1 cellular context compared by ENCODE assay signal in the genomic region with DNA sequence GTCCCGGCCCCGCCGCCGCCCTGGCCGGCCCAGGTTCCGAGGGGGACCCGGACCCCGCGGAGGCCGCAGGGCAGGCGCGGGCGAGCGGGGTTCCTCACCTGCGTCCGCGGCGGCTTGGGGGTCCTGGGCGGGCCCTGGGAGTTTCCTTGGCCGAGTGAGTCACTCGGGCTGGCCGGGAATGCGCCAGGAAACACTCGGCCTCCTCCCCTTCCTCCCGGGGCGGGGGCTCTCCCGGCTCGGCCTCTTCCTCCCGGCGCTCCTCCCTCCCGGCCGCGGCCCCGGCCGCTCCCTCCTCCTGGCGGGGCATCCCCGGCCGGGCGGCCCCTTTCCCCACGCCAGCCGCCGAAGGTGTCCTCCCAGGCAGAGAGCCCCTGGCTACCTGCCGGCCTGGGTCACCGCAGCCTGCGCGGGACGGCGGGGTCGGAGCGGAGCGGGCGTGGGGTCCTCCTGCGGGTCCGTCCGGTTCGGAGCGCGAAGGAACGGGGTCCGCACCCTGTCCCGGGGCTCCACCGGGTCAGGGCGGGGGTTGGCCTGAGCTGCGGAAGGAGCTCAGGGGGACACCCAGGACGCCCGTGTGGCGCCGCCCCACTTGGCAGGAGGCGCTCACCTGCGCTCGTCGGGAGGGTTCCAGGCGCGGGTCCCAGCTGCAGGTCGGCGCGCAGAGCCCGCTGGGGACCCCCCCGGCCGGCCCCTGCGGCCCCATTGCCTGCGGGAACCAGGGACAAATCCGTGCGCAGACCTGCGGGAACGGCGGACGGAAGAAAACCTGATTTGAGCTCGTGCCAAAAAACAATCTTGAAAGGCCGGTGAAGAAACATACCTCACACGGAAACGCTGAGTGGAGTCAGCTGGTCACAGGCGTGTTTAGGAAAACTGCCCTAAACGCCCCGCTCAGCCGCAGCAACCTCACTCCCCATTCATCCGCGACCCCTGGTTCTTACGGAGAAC.
TF ChIP-seq lines count a peak whose summit lies in the region.

A gene (minus strand): TSS at position 180 of the 948 bp plus-strand sequence. CDS start 33,083 bp downstream, outside the sequence.

TF ChIP-seq in HEK293, 187 proteins besides CTCF, POLR2A, EP300 and RAD21 (continued from another document):
- TF ChIP-seq, protein P1, sequence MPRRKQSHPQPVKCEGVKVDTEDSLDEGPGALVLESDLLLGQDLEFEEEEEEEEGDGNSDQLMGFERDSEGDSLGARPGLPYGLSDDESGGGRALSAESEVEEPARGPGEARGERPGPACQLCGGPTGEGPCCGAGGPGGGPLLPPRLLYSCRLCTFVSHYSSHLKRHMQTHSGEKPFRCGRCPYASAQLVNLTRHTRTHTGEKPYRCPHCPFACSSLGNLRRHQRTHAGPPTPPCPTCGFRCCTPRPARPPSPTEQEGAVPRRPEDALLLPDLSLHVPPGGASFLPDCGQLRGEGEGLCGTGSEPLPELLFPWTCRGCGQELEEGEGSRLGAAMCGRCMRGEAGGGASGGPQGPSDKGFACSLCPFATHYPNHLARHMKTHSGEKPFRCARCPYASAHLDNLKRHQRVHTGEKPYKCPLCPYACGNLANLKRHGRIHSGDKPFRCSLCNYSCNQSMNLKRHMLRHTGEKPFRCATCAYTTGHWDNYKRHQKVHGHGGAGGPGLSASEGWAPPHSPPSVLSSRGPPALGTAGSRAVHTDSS (tag by site-specific recombination; IDR thresholded peaks at IDR 0.05) = peak; percentile 71
- TF ChIP-seq GLI2 (tag by site-specific recombination; IDR thresholded peaks at IDR 0.05; ENCODE audit: borderline replicate concordance, low read depth) = no peak
- TF ChIP-seq ZNF169 (tag by site-specific recombination; IDR thresholded peaks at IDR 0.05) = no peak
- peak; percentile 10; the same call in 1 of the 2 replicates for TF ChIP-seq WT1 (tag by site-specific recombination; IDR thresholded peaks at IDR 0.05)
- no peak for TF ChIP-seq ZNF140 (tag by site-specific recombination; IDR thresholded peaks at IDR 0.05)
- TF ChIP-seq, protein P2, sequence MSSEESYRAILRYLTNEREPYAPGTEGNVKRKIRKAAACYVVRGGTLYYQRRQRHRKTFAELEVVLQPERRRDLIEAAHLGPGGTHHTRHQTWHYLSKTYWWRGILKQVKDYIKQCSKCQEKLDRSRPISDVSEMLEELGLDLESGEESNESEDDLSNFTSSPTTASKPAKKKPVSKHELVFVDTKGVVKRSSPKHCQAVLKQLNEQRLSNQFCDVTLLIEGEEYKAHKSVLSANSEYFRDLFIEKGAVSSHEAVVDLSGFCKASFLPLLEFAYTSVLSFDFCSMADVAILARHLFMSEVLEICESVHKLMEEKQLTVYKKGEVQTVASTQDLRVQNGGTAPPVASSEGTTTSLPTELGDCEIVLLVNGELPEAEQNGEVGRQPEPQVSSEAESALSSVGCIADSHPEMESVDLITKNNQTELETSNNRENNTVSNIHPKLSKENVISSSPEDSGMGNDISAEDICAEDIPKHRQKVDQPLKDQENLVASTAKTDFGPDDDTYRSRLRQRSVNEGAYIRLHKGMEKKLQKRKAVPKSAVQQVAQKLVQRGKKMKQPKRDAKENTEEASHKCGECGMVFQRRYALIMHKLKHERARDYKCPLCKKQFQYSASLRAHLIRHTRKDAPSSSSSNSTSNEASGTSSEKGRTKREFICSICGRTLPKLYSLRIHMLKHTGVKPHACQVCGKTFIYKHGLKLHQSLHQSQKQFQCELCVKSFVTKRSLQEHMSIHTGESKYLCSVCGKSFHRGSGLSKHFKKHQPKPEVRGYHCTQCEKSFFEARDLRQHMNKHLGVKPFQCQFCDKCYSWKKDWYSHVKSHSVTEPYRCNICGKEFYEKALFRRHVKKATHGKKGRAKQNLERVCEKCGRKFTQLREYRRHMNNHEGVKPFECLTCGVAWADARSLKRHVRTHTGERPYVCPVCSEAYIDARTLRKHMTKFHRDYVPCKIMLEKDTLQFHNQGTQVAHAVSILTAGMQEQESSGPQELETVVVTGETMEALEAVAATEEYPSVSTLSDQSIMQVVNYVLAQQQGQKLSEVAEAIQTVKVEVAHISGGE (tag by site-specific recombination; conservative IDR thresholded peaks at IDR 0.05; ENCODE audit: low read depth) = peak; percentile 81
- no peak for TF ChIP-seq KLF16 (tag by site-specific recombination; IDR thresholded peaks at IDR 0.05)
- no peak for TF ChIP-seq ZNF626 (tag by site-specific recombination; IDR thresholded peaks at IDR 0.05)
- no peak for TF ChIP-seq ZNF530 (tag by site-specific recombination; IDR thresholded peaks at IDR 0.05; ENCODE audit: low read depth)
- TF ChIP-seq ZNF404 (tag by site-specific recombination; IDR thresholded peaks at IDR 0.05) = no peak
- TF ChIP-seq, protein P3, sequence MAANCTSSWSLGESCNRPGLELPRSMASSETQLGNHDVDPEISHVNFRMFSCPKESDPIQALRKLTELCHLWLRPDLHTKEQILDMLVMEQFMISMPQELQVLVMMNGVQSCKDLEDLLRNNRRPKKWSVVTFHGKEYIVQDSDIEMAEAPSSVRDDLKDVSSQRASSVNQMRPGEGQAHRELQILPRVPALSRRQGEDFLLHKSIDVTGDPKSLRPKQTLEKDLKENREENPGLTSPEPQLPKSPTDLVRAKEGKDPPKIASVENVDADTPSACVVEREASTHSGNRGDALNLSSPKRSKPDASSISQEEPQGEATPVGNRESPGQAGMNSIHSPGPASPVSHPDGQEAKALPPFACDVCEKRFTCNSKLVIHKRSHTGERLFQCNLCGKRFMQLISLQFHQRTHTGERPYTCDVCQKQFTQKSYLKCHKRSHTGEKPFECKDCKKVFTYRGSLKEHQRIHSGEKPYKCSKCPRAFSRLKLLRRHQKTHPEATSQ (tag by site-specific recombination; IDR thresholded peaks at IDR 0.05) = no peak
- TF ChIP-seq ZNF174 (tag by site-specific recombination; IDR thresholded peaks at IDR 0.05) = no peak
- TF ChIP-seq, protein P4, sequence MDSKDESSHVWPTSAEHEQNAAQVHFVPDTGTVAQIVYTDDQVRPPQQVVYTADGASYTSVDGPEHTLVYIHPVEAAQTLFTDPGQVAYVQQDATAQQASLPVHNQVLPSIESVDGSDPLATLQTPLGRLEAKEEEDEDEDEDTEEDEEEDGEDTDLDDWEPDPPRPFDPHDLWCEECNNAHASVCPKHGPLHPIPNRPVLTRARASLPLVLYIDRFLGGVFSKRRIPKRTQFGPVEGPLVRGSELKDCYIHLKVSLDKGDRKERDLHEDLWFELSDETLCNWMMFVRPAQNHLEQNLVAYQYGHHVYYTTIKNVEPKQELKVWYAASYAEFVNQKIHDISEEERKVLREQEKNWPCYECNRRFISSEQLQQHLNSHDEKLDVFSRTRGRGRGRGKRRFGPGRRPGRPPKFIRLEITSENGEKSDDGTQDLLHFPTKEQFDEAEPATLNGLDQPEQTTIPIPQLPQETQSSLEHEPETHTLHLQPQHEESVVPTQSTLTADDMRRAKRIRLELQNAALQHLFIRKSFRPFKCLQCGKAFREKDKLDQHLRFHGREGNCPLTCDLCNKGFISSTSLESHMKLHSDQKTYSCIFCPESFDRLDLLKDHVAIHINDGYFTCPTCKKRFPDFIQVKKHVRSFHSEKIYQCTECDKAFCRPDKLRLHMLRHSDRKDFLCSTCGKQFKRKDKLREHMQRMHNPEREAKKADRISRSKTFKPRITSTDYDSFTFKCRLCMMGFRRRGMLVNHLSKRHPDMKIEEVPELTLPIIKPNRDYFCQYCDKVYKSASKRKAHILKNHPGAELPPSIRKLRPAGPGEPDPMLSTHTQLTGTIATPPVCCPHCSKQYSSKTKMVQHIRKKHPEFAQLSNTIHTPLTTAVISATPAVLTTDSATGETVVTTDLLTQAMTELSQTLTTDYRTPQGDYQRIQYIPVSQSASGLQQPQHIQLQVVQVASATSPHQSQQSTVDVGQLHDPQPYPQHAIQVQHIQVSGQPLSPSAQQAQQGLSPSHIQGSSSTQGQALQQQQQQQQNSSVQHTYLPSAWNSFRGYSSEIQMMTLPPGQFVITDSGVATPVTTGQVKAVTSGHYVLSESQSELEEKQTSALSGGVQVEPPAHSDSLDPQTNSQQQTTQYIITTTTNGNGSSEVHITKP (tag by site-specific recombination; IDR thresholded peaks at IDR 0.05) = peak; percentile 95
- no peak for TF ChIP-seq MYNN (tag by site-specific recombination; IDR thresholded peaks at IDR 0.05; ENCODE audit: borderline replicate concordance)
- TF ChIP-seq TCF7L2 (IDR thresholded peaks at IDR 0.05; ENCODE audit: borderline replicate concordance, low read depth, low read length) = no peak
- no peak for TF ChIP-seq ZNF785 (tag by site-specific recombination; IDR thresholded peaks at IDR 0.05)
- TF ChIP-seq GLIS2 (tag by site-specific recombination; IDR thresholded peaks at IDR 0.05) = peak; percentile 85
- TF ChIP-seq, protein P5, sequence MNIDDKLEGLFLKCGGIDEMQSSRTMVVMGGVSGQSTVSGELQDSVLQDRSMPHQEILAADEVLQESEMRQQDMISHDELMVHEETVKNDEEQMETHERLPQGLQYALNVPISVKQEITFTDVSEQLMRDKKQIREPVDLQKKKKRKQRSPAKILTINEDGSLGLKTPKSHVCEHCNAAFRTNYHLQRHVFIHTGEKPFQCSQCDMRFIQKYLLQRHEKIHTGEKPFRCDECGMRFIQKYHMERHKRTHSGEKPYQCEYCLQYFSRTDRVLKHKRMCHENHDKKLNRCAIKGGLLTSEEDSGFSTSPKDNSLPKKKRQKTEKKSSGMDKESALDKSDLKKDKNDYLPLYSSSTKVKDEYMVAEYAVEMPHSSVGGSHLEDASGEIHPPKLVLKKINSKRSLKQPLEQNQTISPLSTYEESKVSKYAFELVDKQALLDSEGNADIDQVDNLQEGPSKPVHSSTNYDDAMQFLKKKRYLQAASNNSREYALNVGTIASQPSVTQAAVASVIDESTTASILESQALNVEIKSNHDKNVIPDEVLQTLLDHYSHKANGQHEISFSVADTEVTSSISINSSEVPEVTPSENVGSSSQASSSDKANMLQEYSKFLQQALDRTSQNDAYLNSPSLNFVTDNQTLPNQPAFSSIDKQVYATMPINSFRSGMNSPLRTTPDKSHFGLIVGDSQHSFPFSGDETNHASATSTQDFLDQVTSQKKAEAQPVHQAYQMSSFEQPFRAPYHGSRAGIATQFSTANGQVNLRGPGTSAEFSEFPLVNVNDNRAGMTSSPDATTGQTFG (tag by site-specific recombination; IDR thresholded peaks at IDR 0.05; ENCODE audit: borderline replicate concordance) = no peak
- TF ChIP-seq, protein P6, sequence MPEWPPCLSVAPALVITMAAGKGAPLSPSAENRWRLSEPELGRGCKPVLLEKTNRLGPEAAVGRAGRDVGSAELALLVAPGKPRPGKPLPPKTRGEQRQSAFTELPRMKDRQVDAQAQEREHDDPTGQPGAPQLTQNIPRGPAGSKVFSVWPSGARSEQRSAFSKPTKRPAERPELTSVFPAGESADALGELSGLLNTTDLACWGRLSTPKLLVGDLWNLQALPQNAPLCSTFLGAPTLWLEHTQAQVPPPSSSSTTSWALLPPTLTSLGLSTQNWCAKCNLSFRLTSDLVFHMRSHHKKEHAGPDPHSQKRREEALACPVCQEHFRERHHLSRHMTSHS (tag by site-specific recombination; IDR thresholded peaks at IDR 0.05) = no peak
- TF ChIP-seq, protein P7, sequence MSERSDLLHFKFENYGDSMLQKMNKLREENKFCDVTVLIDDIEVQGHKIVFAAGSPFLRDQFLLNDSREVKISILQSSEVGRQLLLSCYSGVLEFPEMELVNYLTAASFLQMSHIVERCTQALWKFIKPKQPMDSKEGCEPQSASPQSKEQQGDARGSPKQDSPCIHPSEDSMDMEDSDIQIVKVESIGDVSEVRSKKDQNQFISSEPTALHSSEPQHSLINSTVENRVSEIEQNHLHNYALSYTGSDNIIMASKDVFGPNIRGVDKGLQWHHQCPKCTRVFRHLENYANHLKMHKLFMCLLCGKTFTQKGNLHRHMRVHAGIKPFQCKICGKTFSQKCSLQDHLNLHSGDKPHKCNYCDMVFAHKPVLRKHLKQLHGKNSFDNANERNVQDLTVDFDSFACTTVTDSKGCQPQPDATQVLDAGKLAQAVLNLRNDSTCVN (tag by site-specific recombination; optimal IDR thresholded peaks at IDR 0.05) = peak; percentile 55
- TF ChIP-seq, protein P8, sequence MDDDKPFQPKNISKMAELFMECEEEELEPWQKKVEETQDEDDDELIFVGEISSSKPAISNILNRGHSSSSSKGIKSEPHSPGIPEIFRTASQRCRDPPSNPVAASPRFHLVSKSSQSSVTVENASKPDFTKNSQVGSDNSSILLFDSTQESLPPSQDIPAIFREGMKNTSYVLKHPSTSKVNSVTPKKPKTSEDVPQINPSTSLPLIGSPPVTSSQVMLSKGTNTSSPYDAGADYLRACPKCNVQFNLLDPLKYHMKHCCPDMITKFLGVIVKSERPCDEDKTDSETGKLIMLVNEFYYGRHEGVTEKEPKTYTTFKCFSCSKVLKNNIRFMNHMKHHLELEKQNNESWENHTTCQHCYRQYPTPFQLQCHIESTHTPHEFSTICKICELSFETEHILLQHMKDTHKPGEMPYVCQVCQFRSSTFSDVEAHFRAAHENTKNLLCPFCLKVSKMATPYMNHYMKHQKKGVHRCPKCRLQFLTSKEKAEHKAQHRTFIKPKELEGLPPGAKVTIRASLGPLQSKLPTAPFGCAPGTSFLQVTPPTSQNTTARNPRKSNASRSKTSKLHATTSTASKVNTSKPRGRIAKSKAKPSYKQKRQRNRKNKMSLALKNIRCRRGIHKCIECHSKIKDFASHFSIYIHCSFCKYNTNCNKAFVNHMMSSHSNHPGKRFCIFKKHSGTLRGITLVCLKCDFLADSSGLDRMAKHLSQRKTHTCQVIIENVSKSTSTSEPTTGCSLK (tag by site-specific recombination; IDR thresholded peaks at IDR 0.05) = no peak
- TF ChIP-seq ZNF510 (tag by site-specific recombination; IDR thresholded peaks at IDR 0.05; ENCODE audit: insufficient replicate concordance) = no peak
- TF ChIP-seq ZNF555 (tag by site-specific recombination; conservative IDR thresholded peaks at IDR 0.05) = no peak
- no peak; the same call in 1 of the 2 replicates for TF ChIP-seq ZNF660 (tag by site-specific recombination; IDR thresholded peaks at IDR 0.05)
